ENCODE assay signal across 8 cellular contexts in genomic region chr20:36461600-36462439, GRCh38.
DNase-seq lines count a peak whose midpoint lies in the region; ATAC-seq lines count a peak whose summit lies in the region.

No MANE protein-coding gene starts in this region.

- peaks cover 24% of the 10 kb centered on the region for H3K4me1 ChIP-seq in right cardiac atrium (ENCODE audit: control insufficient read depth, insufficient read depth, low read length)
- peaks cover 34% of the 10 kb centered on the region for H3K4me1 ChIP-seq in rectal smooth muscle tissue (ENCODE audit: control insufficient read depth, insufficient read depth, low read length)

- peak overlapping the region; percentile 97 for H3K4me3 ChIP-seq in right cardiac atrium (ENCODE audit: low read length)
- H3K4me3 ChIP-seq in rectal smooth muscle tissue (ENCODE audit: low read length): peak overlapping the region; percentile 81

- intact Hi-C loops in right cardiac atrium (cut with DNase I): loop anchor here in 2 of 4 donors (5.0 kb wide), 1 partner anchor 80 kb away; the partner anchor contains the start of gene MYL9 (in 2 of the 2)

- H3K27ac ChIP-seq in angular gyrus (ENCODE audit: low read depth, low read length) (peak overlapping the region; percentile 71), right cardiac atrium (ENCODE audit: low read length) (peak overlapping the region; percentile 98), rectal smooth muscle tissue (ENCODE audit: low read depth, low read length) (peak overlapping the region; percentile 92)

- no peaks in the 10 kb centered on the region for H3K9me3 ChIP-seq in right cardiac atrium (ENCODE audit: control insufficient read depth, low read length)

- under 1% methylated on average over 46 of the region's 58 CpGs for WGBS in right cardiac atrium

- ATAC-seq in HG03045 (IDR thresholded peaks at IDR 0.05; ENCODE audit: unreplicated experiment) (peak; percentile 9), right cardiac atrium (peak; percentile 33 to 46)

- H3K9ac ChIP-seq in rectal smooth muscle tissue (ENCODE audit: low read length): peak overlapping the region; percentile 87

- H3K27me3 ChIP-seq in right cardiac atrium (ENCODE audit: control insufficient read depth, insufficient read depth) (no peaks in the 10 kb centered on the region), rectal smooth muscle tissue (ENCODE audit: control insufficient read depth, insufficient read depth, low read length) (no peaks in the 10 kb centered on the region)

- peaks cover 3% of the 10 kb centered on the region for H3K36me3 ChIP-seq in rectal smooth muscle tissue (ENCODE audit: control insufficient read depth, insufficient read depth, low read length)

- DNase-seq in NCI-H345 (lab: John Stamatoyannopoulos, UW): peak; percentile 60
- DNase-seq in NCI-H345 treated with DMSO at 0.1 percent for 48 hours (lab: John Stamatoyannopoulos, UW; ENCODE audit: unreplicated experiment): no peak
- DNase-seq in SK-MEL-5 (ENCODE audit: low read depth, low spot score): peak; percentile 49
- peak; percentile 78 to 90 (median 88) for DNase-seq in right cardiac atrium
- no peak for DNase-seq in cerebellar cortex (ENCODE audit: low spot score)

- in situ Hi-C loops in SK-MEL-5 (cut with HindIII; ENCODE audit: low pct_unique_long_range_greater_than_20kb, low sequenced_read_pairs): no loop called here

Comparison
In these comparisons a context has a peak if more than half of its experiments do, and no peak if none do; other contexts are left out.
1. DNase-seq: peak in NCI-H345 (single experiment), SK-MEL-5 (single experiment) and right cardiac atrium (3 of 3); none in NCI-H345 treated with DMSO at 0.1 percent for 48 hours (single experiment) and cerebellar cortex (single experiment).
2. Peak in every context shown above with its lines, with median percentiles within 50 percentile points of each other: H3K27ac ChIP-seq.